Comparison of ENCODE assay signal across 16 cellular contexts in genomic region chr6:90545450-90545849, GRCh38.
"Had no signal": no experiment of that assay in that cellular context is flagged by ENCODE, and none has a peak within 500 bp of the region (broad histone marks: within the 10 kb centered on the region; RNA-seq: fewer than 3 reads in every experiment).

No MANE protein-coding gene starts in this region.

- H3K4me3 ChIP-seq: cardiac muscle cell, dorsolateral prefrontal cortex, hepatocyte, left lung, tibial artery had no signal

- H3K4me1 Mint-ChIP-seq: endodermal cell, WTC11 had no signal

- H3K9me3 ChIP-seq: left lung, tibial artery had no signal

- H3K27ac ChIP-seq: cardiac muscle cell, dorsolateral prefrontal cortex, hepatocyte, left lung, tibial artery had no signal

- H3K27me3 ChIP-seq: cardiac muscle cell, dorsolateral prefrontal cortex, hepatocyte, left lung, tibial artery had no signal

- H3K27me3 Mint-ChIP-seq: activated naive CD4-positive, alpha-beta T cell treated with anti-CD3 and anti-CD28 coated beads, Interleukin-2, amount 10 ng/mL, durations not matched to agents 7 days and 5 days; memory B cell; natural killer cell treated with Interleukin-12 subunit alpha and Interleukin-12 subunit beta and Interleukin-15 and Interleukin-18, amount 100 ng/mL, for 72 hours had no signal

- H3K4me1 ChIP-seq: left lung, tibial artery had no signal

- H2AFZ ChIP-seq: hepatocyte had no signal

- DNase-seq: activated CD4-positive, alpha-beta T cell treated with anti-CD3 and anti-CD28 coated beads, Interleukin-2, amount 50 U/mL, for 1 hour; activated naive CD4-positive, alpha-beta T cell treated with anti-CD3 and anti-CD28 coated beads, Interleukin-2, amount 10 ng/mL, durations not matched to agents 7 days and 5 days; dorsolateral prefrontal cortex; endodermal cell; islet precursor cell; left lung; stimulated activated CD4-positive, alpha-beta T cell treated with anti-CD3 and anti-CD28 coated beads, Interleukin-2, amount 100 ng/mL, for 48 hours; stimulated activated naive CD4-positive, alpha-beta T cell; T-helper 2 cell; tibial artery had no signal

- H3K4me3 Mint-ChIP-seq: activated naive CD4-positive, alpha-beta T cell treated with anti-CD3 and anti-CD28 coated beads, Interleukin-2, amount 10 ng/mL, durations not matched to agents 7 days and 5 days; endodermal cell; memory B cell; natural killer cell treated with Interleukin-12 subunit alpha and Interleukin-12 subunit beta and Interleukin-15 and Interleukin-18, amount 100 ng/mL, for 72 hours; WTC11 had no signal

- ATAC-seq: left lung; natural killer cell treated with Interleukin-12 subunit alpha and Interleukin-12 subunit beta and Interleukin-15 and Interleukin-18, amount 100 ng/mL, for 72 hours; WTC11 had no signal

- FAIRE-seq: urothelium cell line had no signal

- H3K27ac Mint-ChIP-seq: activated naive CD4-positive, alpha-beta T cell treated with anti-CD3 and anti-CD28 coated beads, Interleukin-2, amount 10 ng/mL, durations not matched to agents 7 days and 5 days; endodermal cell; natural killer cell treated with Interleukin-12 subunit alpha and Interleukin-12 subunit beta and Interleukin-15 and Interleukin-18, amount 100 ng/mL, for 72 hours; WTC11 had no signal

- H3K9me3 Mint-ChIP-seq: activated naive CD4-positive, alpha-beta T cell treated with anti-CD3 and anti-CD28 coated beads, Interleukin-2, amount 10 ng/mL, durations not matched to agents 7 days and 5 days; endodermal cell; memory B cell; natural killer cell treated with Interleukin-12 subunit alpha and Interleukin-12 subunit beta and Interleukin-15 and Interleukin-18, amount 100 ng/mL, for 72 hours; WTC11 had no signal

- H3K79me2 ChIP-seq: hepatocyte had no signal

- H3K4me2 ChIP-seq: hepatocyte had no signal
